In the genomic region with DNA sequence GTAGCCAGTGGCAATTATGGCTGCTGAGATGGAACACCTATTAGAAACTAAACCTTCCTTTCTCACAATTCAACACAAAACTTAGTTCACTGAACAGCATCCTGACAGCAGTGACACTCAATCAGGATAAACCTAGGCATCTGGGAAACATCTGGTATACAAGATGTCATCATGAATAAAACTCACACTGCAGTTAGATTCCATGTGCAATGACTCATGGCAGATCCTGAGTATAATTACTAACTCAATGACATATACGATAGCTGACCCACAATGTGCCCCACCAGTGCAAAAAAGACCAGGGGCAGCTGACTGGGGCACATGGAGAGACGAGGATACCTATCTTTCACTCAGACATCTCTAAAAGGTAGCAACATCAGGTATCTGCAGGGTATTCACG, we compare ENCODE assay signal across 15 cellular contexts. TPM values are rescaled to one million over a fixed set of nuclear protein-coding genes. Genes with fewer than 3 reads are reported as not detected.
DNase-seq lines count a peak whose midpoint lies in the region; ATAC-seq, FAIRE-seq and TF ChIP-seq lines count a peak whose summit lies in the region.
"Had no signal": no experiment of that assay in that cellular context is flagged by ENCODE, and none has a peak within 500 bp of the region (broad histone marks: within the 10 kb centered on the region; RNA-seq: fewer than 3 reads in every experiment).

No MANE protein-coding gene starts in this region.

- peaks cover 92% of the 10 kb centered on the region for H3K79me2 ChIP-seq in astrocyte (ENCODE audit: insufficient read depth, low read length)

- no peaks in the 10 kb centered on the region for H3K9me3 Mint-ChIP-seq in astrocyte (ENCODE audit: unreplicated experiment)
- H3K9me3 Mint-ChIP-seq: activated CD4-positive, alpha-beta T cell treated with anti-CD3 and anti-CD28 coated beads, Interleukin-2, amount 10 ng/mL, durations not matched to agents 7 days and 5 days; stimulated activated naive B cell treated with anti-CD40 and anti-IgM and Interleukin-4, amounts not matched to agents 10 μg/mL and 1 μg/mL and 100 μg/mL, for 72 hours had no signal

- H3K4me1 ChIP-seq in HEK293 (ENCODE audit: control insufficient read depth, insufficient read depth, low read length): peaks cover 26% of the 10 kb centered on the region
- peaks cover 20% of the 10 kb centered on the region for H3K4me1 ChIP-seq in astrocyte (ENCODE audit: insufficient read depth, low read length)
- H3K4me1 ChIP-seq in left ventricle myocardium inferior: peaks cover 56% of the 10 kb centered on the region
- peaks cover 0 to 21% (median 0%) of the 10 kb centered on the region in 4 donors for H3K4me1 ChIP-seq in Peyer's patch

- no peak overlapping the region for H3K4me3 Mint-ChIP-seq in astrocyte (ENCODE audit: unreplicated experiment)
- H3K4me3 Mint-ChIP-seq: activated CD4-positive, alpha-beta T cell treated with anti-CD3 and anti-CD28 coated beads, Interleukin-2, amount 10 ng/mL, durations not matched to agents 7 days and 5 days; activated naive CD8-positive, alpha-beta T cell; stimulated activated naive B cell treated with anti-CD40 and anti-IgM and Interleukin-4, amounts not matched to agents 10 μg/mL and 1 μg/mL and 100 μg/mL, for 72 hours had no signal

- no peak overlapping the region for H2AFZ ChIP-seq in astrocyte (ENCODE audit: low read depth, low read length)

- peak; percentile 93 for FAIRE-seq in astrocyte (lab: Jason Lieb, UNC)

- H3K4me2 ChIP-seq in astrocyte (ENCODE audit: low read length): peak overlapping the region; percentile 48

- CTCF ChIA-PET in HEK293 (lab: Yijun Ruan, JAX): no interaction called here

- POLR2A ChIA-PET in HEK293 (lab: Yijun Ruan, JAX): interaction anchor here (2.1 kb wide), 1 partner anchor 18 kb away, joined by 6 read pairs; a partner anchor contains a TSS

- H3K27ac ChIP-seq in HEK293 (ENCODE audit: extremely low read depth, low read depth, low read length) (no peak overlapping the region), astrocyte (ENCODE audit: low read depth, low read length) (peak overlapping the region; percentile 41), left ventricle myocardium inferior (replicated peaks) (peak overlapping the region; percentile 16), Peyer's patch (peak overlapping the region in 1 of 4 donors; percentile 43)
- H3K27ac ChIP-seq: epithelial cell of prostate had no signal

- TF ChIP-seq POLR2A in Peyer's patch (IDR thresholded peaks at IDR 0.05): no peak

- H3K36me3 ChIP-seq in HEK293 (ENCODE audit: control insufficient read depth in 2 of 2, insufficient read depth in 1 of 2, low read length in 2 of 2) (no peaks in the 10 kb centered on the region), astrocyte (ENCODE audit: insufficient read depth, low read length) (no peaks in the 10 kb centered on the region), left ventricle myocardium inferior (no peaks in the 10 kb centered on the region), Peyer's patch (no peaks in the 10 kb centered on the region)

- intact Hi-C loops in left ventricle myocardium inferior (cut with micrococcal nuclease): no loop called here

- H3K36me3 Mint-ChIP-seq in astrocyte (ENCODE audit: low read depth, unreplicated experiment): peaks cover 3% of the 10 kb centered on the region
- H3K36me3 Mint-ChIP-seq: activated naive CD8-positive, alpha-beta T cell; stimulated activated naive B cell treated with anti-CD40 and anti-IgM and Interleukin-4, amounts not matched to agents 10 μg/mL and 1 μg/mL and 100 μg/mL, for 72 hours had no signal

- H3K9me3 ChIP-seq in HEK293 (ENCODE audit: control insufficient read depth, insufficient read depth, low read depth, low read length) (no peaks in the 10 kb centered on the region), astrocyte (ENCODE audit: insufficient read depth, low read depth, low read length) (no peaks in the 10 kb centered on the region), left ventricle myocardium inferior (replicated peaks) (no peaks in the 10 kb centered on the region), Peyer's patch (no peaks in the 10 kb centered on the region)

- H3K27me3 ChIP-seq in astrocyte (ENCODE audit: insufficient read depth, low read length) (no peaks in the 10 kb centered on the region), left ventricle myocardium inferior (ENCODE audit: low read depth) (no peaks in the 10 kb centered on the region), Peyer's patch (no peaks in the 10 kb centered on the region)

- no peak for ATAC-seq in HG03097 (IDR thresholded peaks at IDR 0.05; ENCODE audit: low FRiP score, unreplicated experiment)
- ATAC-seq: stimulated activated naive B cell treated with anti-CD40 and anti-IgM and Interleukin-4, amounts not matched to agents 10 μg/mL and 1 μg/mL and 100 μg/mL, for 72 hours had no signal

- peak; percentile 83 for DNase-seq in astrocyte (ENCODE audit: low read depth)
- no peak for DNase-seq in left ventricle myocardium inferior
- peak; percentile 56 for DNase-seq in stromal cell of bone marrow (ENCODE audit: low read depth)
- DNase-seq in Peyer's patch: no peak
- DNase-seq in NCI-H1930 (lab: John Stamatoyannopoulos, UW): no peak
- DNase-seq: activated CD4-positive, alpha-beta T cell treated with anti-CD3 and anti-CD28 coated beads, Interleukin-2, amount 10 ng/mL, durations not matched to agents 7 days and 5 days; mesendoderm; NCI-H1694 treated with DMSO at 0.1 percent for 48 hours; SHP77 treated with DMSO at 0.1 percent for 48 hours; stimulated activated CD4-positive, alpha-beta T cell treated with anti-CD3 and anti-CD28 coated beads, Interleukin-12 subunit alpha, Interleukin-12 subunit beta, amount 100 ng/mL, for 4 hours; stimulated activated naive B cell treated with anti-CD40 and anti-IgM and Interleukin-4, amounts not matched to agents 10 μg/mL and 1 μg/mL and 100 μg/mL, for 72 hours had no signal

- H4K20me1 ChIP-seq in astrocyte (ENCODE audit: insufficient read depth, low read length): peaks cover 69% of the 10 kb centered on the region

- no peaks in the 10 kb centered on the region for H3K27me3 Mint-ChIP-seq in astrocyte (ENCODE audit: low read depth, unreplicated experiment)

- TF ChIP-seq CTCF in HEK293 (tag by site-specific recombination; IDR thresholded peaks at IDR 0.05): no peak
- TF ChIP-seq CTCF in astrocyte (IDR thresholded peaks at IDR 0.05; ENCODE audit: insufficient read depth, low read depth, low read length): no peak
- no peak for TF ChIP-seq CTCF in left ventricle myocardium inferior (IDR thresholded peaks at IDR 0.05; ENCODE audit: borderline replicate concordance)
- no peak for TF ChIP-seq CTCF in Peyer's patch (IDR thresholded peaks at IDR 0.05)

- H3K27ac Mint-ChIP-seq in astrocyte (ENCODE audit: unreplicated experiment): no peak overlapping the region
- H3K27ac Mint-ChIP-seq: activated CD4-positive, alpha-beta T cell treated with anti-CD3 and anti-CD28 coated beads, Interleukin-2, amount 10 ng/mL, durations not matched to agents 7 days and 5 days; activated naive CD8-positive, alpha-beta T cell; stimulated activated naive B cell treated with anti-CD40 and anti-IgM and Interleukin-4, amounts not matched to agents 10 μg/mL and 1 μg/mL and 100 μg/mL, for 72 hours had no signal

- peak overlapping the region; percentile 32 for H3K9ac ChIP-seq in astrocyte (ENCODE audit: low read length)

- H3K4me3 ChIP-seq in HEK293 (ENCODE audit: low read depth, low read length): no peak overlapping the region
- no peak overlapping the region for H3K4me3 ChIP-seq in astrocyte (ENCODE audit: insufficient read depth, low read depth, low read length)
- H3K4me3 ChIP-seq in left ventricle myocardium inferior: no peak overlapping the region
- no peak overlapping the region for H3K4me3 ChIP-seq in Peyer's patch

- H3K4me1 Mint-ChIP-seq in astrocyte (ENCODE audit: low read depth, unreplicated experiment): peaks cover 38% of the 10 kb centered on the region
- H3K4me1 Mint-ChIP-seq: activated CD4-positive, alpha-beta T cell treated with anti-CD3 and anti-CD28 coated beads, Interleukin-2, amount 10 ng/mL, durations not matched to agents 7 days and 5 days; stimulated activated naive B cell treated with anti-CD40 and anti-IgM and Interleukin-4, amounts not matched to agents 10 μg/mL and 1 μg/mL and 100 μg/mL, for 72 hours had no signal

TF ChIP-seq in HEK293, 187 proteins besides CTCF, POLR2A, EP300 and RAD21 (continues in another document):
- TF ChIP-seq ZFHX2 (tag by site-specific recombination; conservative IDR thresholded peaks at IDR 0.05): no peak
- TF ChIP-seq, protein P1, sequence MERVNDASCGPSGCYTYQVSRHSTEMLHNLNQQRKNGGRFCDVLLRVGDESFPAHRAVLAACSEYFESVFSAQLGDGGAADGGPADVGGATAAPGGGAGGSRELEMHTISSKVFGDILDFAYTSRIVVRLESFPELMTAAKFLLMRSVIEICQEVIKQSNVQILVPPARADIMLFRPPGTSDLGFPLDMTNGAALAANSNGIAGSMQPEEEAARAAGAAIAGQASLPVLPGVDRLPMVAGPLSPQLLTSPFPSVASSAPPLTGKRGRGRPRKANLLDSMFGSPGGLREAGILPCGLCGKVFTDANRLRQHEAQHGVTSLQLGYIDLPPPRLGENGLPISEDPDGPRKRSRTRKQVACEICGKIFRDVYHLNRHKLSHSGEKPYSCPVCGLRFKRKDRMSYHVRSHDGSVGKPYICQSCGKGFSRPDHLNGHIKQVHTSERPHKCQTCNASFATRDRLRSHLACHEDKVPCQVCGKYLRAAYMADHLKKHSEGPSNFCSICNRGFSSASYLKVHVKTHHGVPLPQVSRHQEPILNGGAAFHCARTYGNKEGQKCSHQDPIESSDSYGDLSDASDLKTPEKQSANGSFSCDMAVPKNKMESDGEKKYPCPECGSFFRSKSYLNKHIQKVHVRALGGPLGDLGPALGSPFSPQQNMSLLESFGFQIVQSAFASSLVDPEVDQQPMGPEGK (tag by site-specific recombination; IDR thresholded peaks at IDR 0.05): 0 out of 2 replicates have a peak, but pooled peaks have one; percentile 32
- TF ChIP-seq ZNF335 (tag by site-specific recombination; conservative IDR thresholded peaks at IDR 0.05): peak; percentile 46
- TF ChIP-seq, protein P2, sequence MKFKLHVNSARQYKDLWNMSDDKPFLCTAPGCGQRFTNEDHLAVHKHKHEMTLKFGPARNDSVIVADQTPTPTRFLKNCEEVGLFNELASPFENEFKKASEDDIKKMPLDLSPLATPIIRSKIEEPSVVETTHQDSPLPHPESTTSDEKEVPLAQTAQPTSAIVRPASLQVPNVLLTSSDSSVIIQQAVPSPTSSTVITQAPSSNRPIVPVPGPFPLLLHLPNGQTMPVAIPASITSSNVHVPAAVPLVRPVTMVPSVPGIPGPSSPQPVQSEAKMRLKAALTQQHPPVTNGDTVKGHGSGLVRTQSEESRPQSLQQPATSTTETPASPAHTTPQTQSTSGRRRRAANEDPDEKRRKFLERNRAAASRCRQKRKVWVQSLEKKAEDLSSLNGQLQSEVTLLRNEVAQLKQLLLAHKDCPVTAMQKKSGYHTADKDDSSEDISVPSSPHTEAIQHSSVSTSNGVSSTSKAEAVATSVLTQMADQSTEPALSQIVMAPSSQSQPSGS (tag by site-specific recombination; IDR thresholded peaks at IDR 0.05; ENCODE audit: low read depth): peak; percentile 62; the same call in 1 of the 2 replicates
- peak; percentile 83 for TF ChIP-seq SP7 (tag by site-specific recombination; IDR thresholded peaks at IDR 0.05)
- TF ChIP-seq ZNF184 (tag by site-specific recombination; IDR thresholded peaks at IDR 0.05): 0 out of 2 replicates have a peak, but pooled peaks have one; percentile 32

RNA-seq across cellular contexts. Expression of a gene that starts 17.7 kb away (rescaled TPM):
- total RNA-seq in astrocyte: 169 and 177 TPM in 2 replicates
- total RNA-seq in left ventricle myocardium inferior: 75.4 TPM
- total RNA-seq in Peyer's patch: 10 to 100 TPM; 39.4 to 80.0 (median 52.9) TPM

Comparison
In these comparisons a context has a peak if more than half of its experiments do, and no peak if none do; other contexts are left out.
1. DNase-seq: peak in astrocyte (single experiment) and stromal cell of bone marrow (single experiment); none in left ventricle myocardium inferior (single experiment), Peyer's patch (0 of 3) and NCI-H1930 (0 of 2).